ENCODE assay signal across 8 cellular contexts in genomic region chr5:14011089-14012004, GRCh38.
DNase-seq lines count a peak whose midpoint lies in the region; ATAC-seq and TF ChIP-seq lines count a peak whose summit lies in the region.

No MANE protein-coding gene starts in this region.

- DNase-seq in CD1c-positive myeloid dendritic cell (ENCODE audit: extremely low spot score), result peak; percentile 73
- peak; percentile 90 for DNase-seq in NCI-H2196 treated with DMSO at 0.1 percent for 48 hours (lab: John Stamatoyannopoulos, UW; ENCODE audit: unreplicated experiment)
- DNase-seq in activated CD4-positive, alpha-beta memory T cell treated with anti-CD3 and anti-CD28 coated beads, Interleukin-2, amount 10 ng/mL, durations not matched to agents 7 days and 5 days, result peak; percentile 41
- DNase-seq in epithelial cell of proximal tubule (ENCODE audit: low read depth), result no peak
- peak; percentile 84 to 91 for DNase-seq in mesothelial cell of epicardium (ENCODE audit: low spot score in 2 of 2, unreplicated experiment in 2 of 2)
- peak; percentile 64 for DNase-seq in stimulated activated CD8-positive, alpha-beta memory T cell treated with anti-CD3 and anti-CD28 coated beads, Interleukin-4, amount 100 ng/mL, for 48 hours

- H3K9me3 Mint-ChIP-seq in activated CD4-positive, alpha-beta memory T cell treated with anti-CD3 and anti-CD28 coated beads, Interleukin-2, amount 10 ng/mL, durations not matched to agents 7 days and 5 days, result no peaks in the 10 kb centered on the region
- no peaks in the 10 kb centered on the region for H3K9me3 Mint-ChIP-seq in mesothelial cell of epicardium

- peaks cover 8% of the 10 kb centered on the region for H3K4me1 Mint-ChIP-seq in activated CD4-positive, alpha-beta memory T cell treated with anti-CD3 and anti-CD28 coated beads, Interleukin-2, amount 10 ng/mL, durations not matched to agents 7 days and 5 days
- H3K4me1 Mint-ChIP-seq in mesothelial cell of epicardium, result peaks cover 5% of the 10 kb centered on the region

- H3K27ac Mint-ChIP-seq in activated CD4-positive, alpha-beta memory T cell treated with anti-CD3 and anti-CD28 coated beads, Interleukin-2, amount 10 ng/mL, durations not matched to agents 7 days and 5 days, result no peak overlapping the region
- peak overlapping the region; percentile 94 for H3K27ac Mint-ChIP-seq in mesothelial cell of epicardium

- peak overlapping the region; percentile 80 for H3K4me3 ChIP-seq in epithelial cell of proximal tubule (ENCODE audit: low read depth, low read length)

- H3K4me3 Mint-ChIP-seq in activated CD4-positive, alpha-beta memory T cell treated with anti-CD3 and anti-CD28 coated beads, Interleukin-2, amount 10 ng/mL, durations not matched to agents 7 days and 5 days, result peak overlapping the region; percentile 53
- peak overlapping the region; percentile 86 for H3K4me3 Mint-ChIP-seq in mesothelial cell of epicardium

- peak; percentile 92 for ATAC-seq in GM19043 (IDR thresholded peaks at IDR 0.05; ENCODE audit: low read depth, unreplicated experiment)
- peak; percentile 92 for ATAC-seq in HG03159 (IDR thresholded peaks at IDR 0.05; ENCODE audit: unreplicated experiment)

- no peak for TF ChIP-seq CTCF in epithelial cell of proximal tubule (conservative IDR thresholded peaks at IDR 0.05; ENCODE audit: low read depth, low read length)
- no peak for TF ChIP-seq CTCF in mesothelial cell of epicardium (IDR thresholded peaks at IDR 0.05; ENCODE audit: unreplicated experiment)

- POLR2A ChIA-PET in activated CD4-positive, alpha-beta memory T cell treated with anti-CD3 and anti-CD28 coated beads, Interleukin-2, amount 10 ng/mL, durations not matched to agents 7 days and 5 days (lab: Charles Lee), result no interaction called here

- no peaks in the 10 kb centered on the region for H3K36me3 Mint-ChIP-seq in activated CD4-positive, alpha-beta memory T cell treated with anti-CD3 and anti-CD28 coated beads, Interleukin-2, amount 10 ng/mL, durations not matched to agents 7 days and 5 days (ENCODE audit: low read depth)
- no peaks in the 10 kb centered on the region for H3K36me3 Mint-ChIP-seq in mesothelial cell of epicardium

- CTCF ChIA-PET in activated CD4-positive, alpha-beta memory T cell treated with anti-CD3 and anti-CD28 coated beads, Interleukin-2, amount 10 ng/mL, durations not matched to agents 7 days and 5 days (lab: Charles Lee), result no interaction called here

- peaks cover 19% of the 10 kb centered on the region for H3K27me3 Mint-ChIP-seq in activated CD4-positive, alpha-beta memory T cell treated with anti-CD3 and anti-CD28 coated beads, Interleukin-2, amount 10 ng/mL, durations not matched to agents 7 days and 5 days
- peaks cover 9% of the 10 kb centered on the region for H3K27me3 Mint-ChIP-seq in mesothelial cell of epicardium (ENCODE audit: low read depth)
